In the genomic region with DNA sequence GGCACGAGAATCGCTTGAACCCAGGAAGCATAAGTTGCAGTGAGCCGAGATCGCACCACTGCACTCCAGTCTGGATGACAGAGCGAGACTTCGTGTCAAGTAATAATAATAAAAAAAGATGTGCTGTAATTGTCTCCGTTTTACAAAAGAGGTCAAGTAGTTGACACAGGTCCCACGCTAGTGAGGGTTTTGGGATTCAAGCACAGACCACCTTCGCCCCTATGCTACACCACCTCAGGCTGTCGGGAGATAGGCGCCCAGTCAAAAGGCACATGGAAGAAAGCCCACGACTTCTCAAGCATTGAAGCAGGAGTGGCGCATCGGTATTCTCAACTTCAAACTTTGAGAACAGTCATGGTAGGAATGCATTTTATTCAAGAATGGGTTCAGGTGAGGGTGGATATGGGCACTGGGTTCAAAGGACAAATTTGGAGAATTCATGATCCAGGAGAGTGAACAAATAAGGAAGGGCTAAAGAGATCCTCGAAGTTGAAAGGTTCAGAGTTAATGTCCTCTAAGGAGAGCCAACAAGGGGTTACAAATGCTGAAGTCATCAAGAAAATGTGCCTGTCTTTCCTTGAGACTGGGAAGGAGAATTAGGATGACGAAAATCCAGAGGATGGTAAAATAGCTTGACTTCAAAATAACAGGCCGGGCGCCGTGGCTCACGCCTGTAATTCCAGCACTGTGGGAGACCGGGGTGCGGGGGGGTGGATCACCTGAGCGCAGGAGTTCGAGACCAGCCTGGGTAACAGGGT, we compare ENCODE assay signal across 10 cellular contexts. TPM values are rescaled to one million over a fixed set of nuclear protein-coding genes. Genes with fewer than 3 reads are reported as not detected.
DNase-seq lines count a peak whose midpoint lies in the region; ATAC-seq and TF ChIP-seq lines count a peak whose summit lies in the region.
"Had no signal": no experiment of that assay in that cellular context is flagged by ENCODE, and none has a peak within 500 bp of the region (broad histone marks: within the 10 kb centered on the region; RNA-seq: fewer than 3 reads in every experiment).

No MANE protein-coding gene starts in this region.

- H3K27ac Mint-ChIP-seq in CD4-positive, CD25-positive, alpha-beta regulatory T cell, result peak overlapping the region; percentile 81 to 93 (median 92)
- H3K27ac Mint-ChIP-seq in activated naive CD8-positive, alpha-beta T cell treated with anti-CD3 and anti-CD28 coated beads for 36 hours, result peak overlapping the region; percentile 99
- peak overlapping the region; percentile 99 to 100 for H3K27ac Mint-ChIP-seq in natural killer cell

- intact Hi-C loops in natural killer cell (cut with micrococcal nuclease), result loop anchor here (1.0 to 5.0 kb wide), 4 partner anchors 9 to 216 kb away; a partner anchor contains a TSS

- TF ChIP-seq CTCF in HFF-Myc (IDR thresholded peaks at IDR 0.05; ENCODE audit: low read depth, low read length, missing control alignments) (no peak), natural killer cell (IDR thresholded peaks at IDR 0.05) (no peak)

- peaks cover 35% of the 10 kb centered on the region for H3K4me1 ChIP-seq in CD4-positive, CD25-positive, alpha-beta regulatory T cell (ENCODE audit: control insufficient read depth, insufficient read depth, low read length, poor library complexity, severe bottlenecking)

- H3K4me3 ChIP-seq in CD4-positive, CD25-positive, alpha-beta regulatory T cell (ENCODE audit: low read depth, low read length), result no peak overlapping the region
- H3K4me3 ChIP-seq in HFF-Myc (replicated peaks; ENCODE audit: low read depth, low read length), result peak overlapping the region; percentile 69

- H3K9me3 ChIP-seq in CD4-positive, CD25-positive, alpha-beta regulatory T cell (ENCODE audit: control insufficient read depth in 2 of 2, low read length in 2 of 2), result no peaks in the 10 kb centered on the region
- H3K9me3 ChIP-seq: pancreas had no signal

- no peaks in the 10 kb centered on the region for H3K27me3 ChIP-seq in CD4-positive, CD25-positive, alpha-beta regulatory T cell (ENCODE audit: control insufficient read depth, insufficient read depth, low read length)
- H3K27me3 ChIP-seq: pancreas had no signal

- no peaks in the 10 kb centered on the region for H3K9me3 Mint-ChIP-seq in CD4-positive, CD25-positive, alpha-beta regulatory T cell
- no peaks in the 10 kb centered on the region for H3K9me3 Mint-ChIP-seq in activated naive CD8-positive, alpha-beta T cell treated with anti-CD3 and anti-CD28 coated beads for 36 hours
- H3K9me3 Mint-ChIP-seq in natural killer cell, result no peaks in the 10 kb centered on the region

- no peaks in the 10 kb centered on the region for H3K36me3 Mint-ChIP-seq in CD4-positive, CD25-positive, alpha-beta regulatory T cell
- peaks cover 17% of the 10 kb centered on the region for H3K36me3 Mint-ChIP-seq in activated naive CD8-positive, alpha-beta T cell treated with anti-CD3 and anti-CD28 coated beads for 36 hours
- H3K36me3 Mint-ChIP-seq in natural killer cell, result no peaks in the 10 kb centered on the region

- no peak for DNase-seq in CD4-positive, CD25-positive, alpha-beta regulatory T cell
- no peak for DNase-seq in HFF-Myc (ENCODE audit: extremely low read depth, low read depth)
- no peak for DNase-seq in activated naive CD8-positive, alpha-beta T cell treated with anti-CD3 and anti-CD28 coated beads for 36 hours
- no peak for DNase-seq in natural killer cell
- no peak for DNase-seq in NCI-H1417 treated with DMSO at 0.1 percent for 48 hours (lab: John Stamatoyannopoulos, UW)
- DNase-seq in AG20443 (ENCODE audit: low spot score), result no peak
- no peak for DNase-seq in SKM-1 (lab: John Stamatoyannopoulos, UW; ENCODE audit: unreplicated experiment)
- DNase-seq: NCI-H2029 had no signal

- H3K4me3 Mint-ChIP-seq in CD4-positive, CD25-positive, alpha-beta regulatory T cell, result peak overlapping the region; percentile 92 to 98 (median 95)
- peak overlapping the region; percentile 93 for H3K4me3 Mint-ChIP-seq in activated naive CD8-positive, alpha-beta T cell treated with anti-CD3 and anti-CD28 coated beads for 36 hours
- peak overlapping the region; percentile 82 for H3K4me3 Mint-ChIP-seq in natural killer cell

- H3K4me1 Mint-ChIP-seq in CD4-positive, CD25-positive, alpha-beta regulatory T cell, result peaks cover 9 to 39% (median 37%) of the 10 kb centered on the region in 4 donors
- peaks cover 38% of the 10 kb centered on the region for H3K4me1 Mint-ChIP-seq in activated naive CD8-positive, alpha-beta T cell treated with anti-CD3 and anti-CD28 coated beads for 36 hours
- H3K4me1 Mint-ChIP-seq in natural killer cell, result peaks cover 37 to 39% of the 10 kb centered on the region in 2 donors

- peaks cover 5% of the 10 kb centered on the region for H3K36me3 ChIP-seq in CD4-positive, CD25-positive, alpha-beta regulatory T cell (ENCODE audit: control insufficient read depth, insufficient read depth, low read length)

- peak overlapping the region; percentile 98 for H3K27ac ChIP-seq in CD4-positive, CD25-positive, alpha-beta regulatory T cell (ENCODE audit: insufficient read depth, low read length, poor library complexity, severe bottlenecking)

- H3K27me3 Mint-ChIP-seq in CD4-positive, CD25-positive, alpha-beta regulatory T cell, result no peaks in the 10 kb centered on the region
- no peaks in the 10 kb centered on the region for H3K27me3 Mint-ChIP-seq in activated naive CD8-positive, alpha-beta T cell treated with anti-CD3 and anti-CD28 coated beads for 36 hours
- H3K27me3 Mint-ChIP-seq in natural killer cell (ENCODE audit: low read depth in 2 of 2), result no peaks in the 10 kb centered on the region

- ATAC-seq in CD4-positive, CD25-positive, alpha-beta regulatory T cell (ENCODE audit: low read depth in 2 of 2), result no peak
- ATAC-seq in natural killer cell, result no peak
- no peak for ATAC-seq in HG02759 (IDR thresholded peaks at IDR 0.05; ENCODE audit: unreplicated experiment)

RNA-seq across cellular contexts. Expression of a gene that starts 1.4 kb away (rescaled TPM):
- 58.6 TPM for total RNA-seq in CD4-positive, CD25-positive, alpha-beta regulatory T cell
- 100 to 1,000 TPM; 102 to 116 (median 114) TPM for polyA plus RNA-seq in CD4-positive, CD25-positive, alpha-beta regulatory T cell
- total RNA-seq in activated naive CD8-positive, alpha-beta T cell treated with anti-CD3 and anti-CD28 coated beads for 36 hours, result 100 to 1,000 TPM; 120 to 134 TPM
- 100 to 1,000 TPM in 2 of 3 donors, 10 to 100 TPM in 1; 87.0 to 131 (median 107) TPM for total RNA-seq in natural killer cell

RNA-seq across cellular contexts. Expression of a gene that starts 44.5 kb away (rescaled TPM):
- 11.5 TPM for total RNA-seq in CD4-positive, CD25-positive, alpha-beta regulatory T cell
- polyA plus RNA-seq in CD4-positive, CD25-positive, alpha-beta regulatory T cell, result 1 to 10 TPM; 1.9 to 5.1 (median 3.0) TPM
- total RNA-seq in activated naive CD8-positive, alpha-beta T cell treated with anti-CD3 and anti-CD28 coated beads for 36 hours, result 1 to 10 TPM; 5.9 to 6.0 TPM
- total RNA-seq in natural killer cell, result 10 to 100 TPM; 16.5 to 20.9 (median 19.4) TPM

RNA-seq across cellular contexts. Expression of a gene that starts 44.8 kb away (rescaled TPM):
- total RNA-seq in CD4-positive, CD25-positive, alpha-beta regulatory T cell, result 21.8 TPM
- 10 to 100 TPM; 10.3 to 13.7 (median 12.5) TPM for polyA plus RNA-seq in CD4-positive, CD25-positive, alpha-beta regulatory T cell
- 1 to 10 TPM; 5.0 to 5.2 TPM for total RNA-seq in activated naive CD8-positive, alpha-beta T cell treated with anti-CD3 and anti-CD28 coated beads for 36 hours
- 10 to 100 TPM; 34.8 to 52.3 (median 39.3) TPM for total RNA-seq in natural killer cell
